In genomic region chr2:42104621-42105020, GRCh38 we compare ENCODE assay signal across 1 cellular context.
TF ChIP-seq lines count a peak whose summit lies in the region.

No MANE protein-coding gene starts in this region.

TF ChIP-seq in GM23338, 12 proteins besides CTCF, POLR2A, EP300 and RAD21 (continued from another document):
- TF ChIP-seq ZNF462 (CRISPR knock-in tag; IDR thresholded peaks at IDR 0.05) (no peak), NANOG (IDR thresholded peaks at IDR 0.05; ENCODE audit: borderline replicate concordance) (no peak), EZH2 (IDR thresholded peaks at IDR 0.05; ENCODE audit: low read depth, unreplicated experiment) (no peak), ZNF331 (CRISPR knock-in tag; IDR thresholded peaks at IDR 0.05; ENCODE audit: low read depth) (no peak), ZNF114 (CRISPR knock-in tag; IDR thresholded peaks at IDR 0.05) (no peak), JUNB (IDR thresholded peaks at IDR 0.05; ENCODE audit: unreplicated experiment) (no peak)
